1 cellular context compared by ENCODE assay signal in the genomic region with DNA sequence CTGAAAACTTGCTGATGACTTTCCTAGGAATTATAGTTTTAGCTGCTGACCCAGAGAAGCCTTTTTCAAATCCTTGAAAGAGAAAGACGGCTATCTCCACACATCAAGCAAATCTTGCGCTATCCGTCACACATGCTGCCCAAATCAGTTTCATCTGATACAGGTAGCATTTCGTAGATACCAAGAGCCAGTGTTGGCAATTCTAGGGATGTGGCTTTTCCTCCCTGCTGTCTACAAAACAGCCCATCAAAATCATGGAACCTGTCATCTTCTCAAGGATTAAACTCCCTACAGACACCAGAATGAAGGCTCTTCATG.
TF ChIP-seq lines count a peak whose summit lies in the region.

No MANE protein-coding gene starts in this region.

TF ChIP-seq in GM12878, 131 proteins besides CTCF, POLR2A, EP300 and RAD21:
- no peak for TF ChIP-seq ZZZ3 (IDR thresholded peaks at IDR 0.05; ENCODE audit: control insufficient read depth, insufficient read length, low read depth)
- no peak for TF ChIP-seq POLR2AphosphoS2 (IDR thresholded peaks at IDR 0.05; ENCODE audit: low read depth, low read length)
- TF ChIP-seq NR2C2 (IDR thresholded peaks at IDR 0.05; ENCODE audit: borderline replicate concordance, control insufficient read depth, insufficient read length, low read depth): no peak
- TF ChIP-seq, protein P1, sequence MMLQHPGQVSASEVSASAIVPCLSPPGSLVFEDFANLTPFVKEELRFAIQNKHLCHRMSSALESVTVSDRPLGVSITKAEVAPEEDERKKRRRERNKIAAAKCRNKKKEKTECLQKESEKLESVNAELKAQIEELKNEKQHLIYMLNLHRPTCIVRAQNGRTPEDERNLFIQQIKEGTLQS (IDR thresholded peaks at IDR 0.05; ENCODE audit: borderline replicate concordance, extremely low read depth, low read depth, low read length): no peak
- TF ChIP-seq YBX1 (IDR thresholded peaks at IDR 0.05): no peak
- TF ChIP-seq GABPA (IDR thresholded peaks at IDR 0.05; ENCODE audit: low read depth): no peak
- no peak for TF ChIP-seq BRCA1 (IDR thresholded peaks at IDR 0.05; ENCODE audit: low read depth, low read length)
- TF ChIP-seq NFYA (IDR thresholded peaks at IDR 0.05; ENCODE audit: borderline replicate concordance, low read depth, low read length): no peak
- no peak for TF ChIP-seq ZNF622 (IDR thresholded peaks at IDR 0.05)
- TF ChIP-seq SMC3 (IDR thresholded peaks at IDR 0.05; ENCODE audit: borderline replicate concordance, low read length): no peak
- no peak for TF ChIP-seq PAX5 (IDR thresholded peaks at IDR 0.05; ENCODE audit: borderline replicate concordance, low read depth, low read length)
- no peak for TF ChIP-seq FOS (IDR thresholded peaks at IDR 0.05; ENCODE audit: borderline replicate concordance, extremely low read depth, insufficient read length)
- TF ChIP-seq ATF7 (IDR thresholded peaks at IDR 0.05; ENCODE audit: low read depth): no peak
